1 cellular context compared by ENCODE assay signal in genomic region chr7:23530355-23530754, GRCh38.
TF ChIP-seq lines count a peak whose summit lies in the region.

No MANE protein-coding gene starts in this region.

TF ChIP-seq in K562, 482 proteins besides CTCF, POLR2A, EP300 and RAD21 (continued from another document):
- TF ChIP-seq CEBPZ (IDR thresholded peaks at IDR 0.05; ENCODE audit: borderline replicate concordance, low read depth, low read length): no peak
- TF ChIP-seq SIN3A (IDR thresholded peaks at IDR 0.05; ENCODE audit: borderline replicate concordance in 2 of 2, control insufficient read depth in 1 of 2, low read depth in 2 of 2, low read length in 2 of 2): peak in 1 of 2 experiments; percentile 61; a peak in 1 of 4 replicates
- peak; percentile 63 for TF ChIP-seq RFX1 (IDR thresholded peaks at IDR 0.05)
- 0 out of 2 replicates have a peak, but pooled peaks have one; percentile 17 for TF ChIP-seq VEZF1 (CRISPR knock-in tag; IDR thresholded peaks at IDR 0.05)
- TF ChIP-seq TEAD4 (IDR thresholded peaks at IDR 0.05; ENCODE audit: low read length): peak; percentile 8; the same call in 1 of the 2 replicates
- TF ChIP-seq TEAD4 (CRISPR knock-in tag; IDR thresholded peaks at IDR 0.05; ENCODE audit: borderline replicate concordance): no peak
- peak; percentile 45 to 75; a peak in 3 of 4 replicates for TF ChIP-seq FOXK2 (conservative IDR thresholded peaks at IDR 0.05 in 1 of 2, IDR thresholded peaks at IDR 0.05 in 1 of 2; ENCODE audit: low read depth in 2 of 2)
- peak; percentile 74 to 83 for TF ChIP-seq MNT (conservative IDR thresholded peaks at IDR 0.05)
- TF ChIP-seq FOXJ3 (CRISPR knock-in tag; IDR thresholded peaks at IDR 0.05): peak; percentile 90
- TF ChIP-seq BRD4 (IDR thresholded peaks at IDR 0.05): 0 out of 2 replicates have a peak, but pooled peaks have one; percentile 50
- TF ChIP-seq POLR2H (tag; IDR thresholded peaks at IDR 0.05; ENCODE audit: low read depth): 0 out of 2 replicates have a peak, but pooled peaks have one; percentile 15
TF ChIP-seq in K562: peak in this region for 10.
